Comparison of ENCODE assay signal across 9 cellular contexts in genomic region chr12:76028649-76029277, GRCh38. TPM values are rescaled to one million over a fixed set of nuclear protein-coding genes. Genes with fewer than 3 reads are reported as not detected.
DNase-seq lines count a peak whose midpoint lies in the region; ATAC-seq, FAIRE-seq and TF ChIP-seq lines count a peak whose summit lies in the region.
"Had no signal": no experiment of that assay in that cellular context is flagged by ENCODE, and none has a peak within 500 bp of the region (broad histone marks: within the 10 kb centered on the region; RNA-seq: fewer than 3 reads in every experiment).

No MANE protein-coding gene starts in this region.

- TF ChIP-seq POLR2A in Peyer's patch (IDR thresholded peaks at IDR 0.05): no peak

- peaks cover 43% of the 10 kb centered on the region for H3K4me1 Mint-ChIP-seq in CD4-positive, alpha-beta T cell (ENCODE audit: low read depth)
- H3K4me1 Mint-ChIP-seq in endodermal cell (peaks cover 26% of the 10 kb centered on the region), neural crest cell (peaks cover 56% of the 10 kb centered on the region)

- peak overlapping the region; percentile 74 for H3K4me3 Mint-ChIP-seq in CD4-positive, alpha-beta T cell
- H3K4me3 Mint-ChIP-seq in endodermal cell: peak overlapping the region; percentile 94
- peak overlapping the region; percentile 96 for H3K4me3 Mint-ChIP-seq in neural crest cell

- no peaks in the 10 kb centered on the region for H3K27me3 ChIP-seq in CD4-positive, alpha-beta T cell (ENCODE audit: control insufficient read depth, insufficient read depth, low read length)
- H3K27me3 ChIP-seq in Panc1 (ENCODE audit: control insufficient read depth, insufficient read depth, low read length) (no peaks in the 10 kb centered on the region), endodermal cell (ENCODE audit: control insufficient read depth, insufficient read depth, low read length, poor library complexity, severe bottlenecking) (no peaks in the 10 kb centered on the region), Peyer's patch (no peaks in the 10 kb centered on the region)

- BruUV-seq in Panc1 (replicated peaks; lab: Mats Ljungman, UMichigan): TSS peak; percentile 63

- no peaks in the 10 kb centered on the region for H3K9me3 Mint-ChIP-seq in CD4-positive, alpha-beta T cell
- H3K9me3 Mint-ChIP-seq in endodermal cell (no peaks in the 10 kb centered on the region), neural crest cell (no peaks in the 10 kb centered on the region)

- H3K4me3 ChIP-seq in Panc1 (ENCODE audit: low read depth in 2 of 2, low read length in 2 of 2): peak overlapping the region; percentile 79 to 93
- peak overlapping the region; percentile 90 for H3K4me3 ChIP-seq in endodermal cell (ENCODE audit: low read length)
- peak overlapping the region in 2 of 4 donors; percentile 17 to 77 for H3K4me3 ChIP-seq in Peyer's patch

- in situ Hi-C loops in Panc1 (cut with HindIII; ENCODE audit: low pct_unique_long_range_greater_than_20kb, low sequenced_read_pairs): no loop called here

- no peaks in the 10 kb centered on the region for H3K9me3 ChIP-seq in CD4-positive, alpha-beta T cell (ENCODE audit: control insufficient read depth, low read length)
- H3K9me3 ChIP-seq in Panc1 (ENCODE audit: control insufficient read depth, insufficient read depth, low read depth, low read length) (no peaks in the 10 kb centered on the region), endodermal cell (ENCODE audit: control insufficient read depth, low read length) (no peaks in the 10 kb centered on the region), Peyer's patch (no peaks in the 10 kb centered on the region)

- peaks cover 37% of the 10 kb centered on the region for H3K4me1 ChIP-seq in Panc1 (ENCODE audit: control insufficient read depth, insufficient read depth, low read length)
- H3K4me1 ChIP-seq in endodermal cell (ENCODE audit: control insufficient read depth, insufficient read depth, low read length): peaks cover 4% of the 10 kb centered on the region
- peaks cover 0 to 7% (median 4%) of the 10 kb centered on the region in 4 donors for H3K4me1 ChIP-seq in Peyer's patch

- DNase-seq in CD4-positive, alpha-beta T cell: no peak
- DNase-seq in Panc1 (ENCODE audit: low read depth, low spot score): no peak
- no peak for DNase-seq in endodermal cell
- no peak for DNase-seq in neural crest cell (ENCODE audit: low read depth, low spot score)
- DNase-seq in frontal cortex (ENCODE audit: low spot score in 2 of 2): no peak
- no peak for DNase-seq in sciatic nerve (ENCODE audit: low spot score)
- DNase-seq in AG20443 (ENCODE audit: low spot score): no peak
- no peak for DNase-seq in Peyer's patch
- DNase-seq: NCI-H1436 treated with DMSO at 0.1 percent for 48 hours had no signal

- CTCF ChIA-PET in CD4-positive, alpha-beta T cell (lab: Charles Lee): interaction anchor here (1.3 kb wide), 1 partner anchor 8 kb away, joined by 4 read pairs; no protein-coding TSS in a partner anchor
- CTCF ChIA-PET in Panc1 (lab: Charles Lee): no interaction called here

- peaks cover 26% of the 10 kb centered on the region for H3K36me3 ChIP-seq in Panc1 (ENCODE audit: control insufficient read depth, insufficient read depth, low read length)
- no peaks in the 10 kb centered on the region for H3K36me3 ChIP-seq in endodermal cell (ENCODE audit: control insufficient read depth, insufficient read depth, low read length)
- H3K36me3 ChIP-seq in Peyer's patch: no peaks in the 10 kb centered on the region

- no peak for FAIRE-seq in frontal cortex (lab: Jason Lieb, UNC)

- ATAC-seq in CD4-positive, alpha-beta T cell (ENCODE audit: poor library complexity): no peak
- ATAC-seq in Panc1 (no peak), sciatic nerve (no peak)

- POLR2A ChIA-PET in CD4-positive, alpha-beta T cell (lab: Charles Lee): interaction anchor here (4.2 kb wide), 1 partner anchor 8 kb away, joined by 72 read pairs; no protein-coding TSS in a partner anchor
- POLR2A ChIA-PET in Panc1 (lab: Charles Lee): interaction anchor here (0.7 kb wide), 1 partner anchor 47 kb away, joined by 3 read pairs; no protein-coding TSS in a partner anchor

- intact Hi-C loops in CD4-positive, alpha-beta T cell (cut with DNase I, micrococcal nuclease): no loop called here
- intact Hi-C loops in Panc1 (cut with micrococcal nuclease; ENCODE audit: unreplicated experiment): loop anchor here (5.0 to 10.0 kb wide), 3 partner anchors 114 to 516 kb away; partner anchors contain the start of gene KRR1
- intact Hi-C loops in sciatic nerve (cut with DNase I): no loop called here

- H3K27ac Mint-ChIP-seq in CD4-positive, alpha-beta T cell: peak overlapping the region; percentile 87
- no peak overlapping the region for H3K27ac Mint-ChIP-seq in endodermal cell
- H3K27ac Mint-ChIP-seq in neural crest cell (ENCODE audit: unreplicated experiment): peak overlapping the region; percentile 70

- peak overlapping the region; percentile 54 for H3K9ac ChIP-seq in endodermal cell (ENCODE audit: extremely low read depth, low read length, poor library complexity, severe bottlenecking)

- TF ChIP-seq CTCF in CD4-positive, alpha-beta T cell (IDR thresholded peaks at IDR 0.05): no peak
- TF ChIP-seq CTCF in Panc1 (IDR thresholded peaks at IDR 0.05) (no peak), endodermal cell (conservative IDR thresholded peaks at IDR 0.05) (no peak), neural crest cell (conservative IDR thresholded peaks at IDR 0.05) (no peak), Peyer's patch (IDR thresholded peaks at IDR 0.05) (no peak)

- no peaks in the 10 kb centered on the region for H3K36me3 Mint-ChIP-seq in CD4-positive, alpha-beta T cell (ENCODE audit: low read depth)
- H3K36me3 Mint-ChIP-seq in endodermal cell (ENCODE audit: low read depth) (peaks cover 11% of the 10 kb centered on the region), neural crest cell (ENCODE audit: low read depth) (peaks cover 7% of the 10 kb centered on the region)

- no peak overlapping the region for H3K27ac ChIP-seq in CD4-positive, alpha-beta T cell (ENCODE audit: low read depth, low read length)
- H3K27ac ChIP-seq in Panc1 (ENCODE audit: low read length): peak overlapping the region; percentile 100
- no peak overlapping the region for H3K27ac ChIP-seq in endodermal cell (ENCODE audit: low read depth, low read length)
- peak overlapping the region in 2 of 4 donors; percentile 53 to 97 for H3K27ac ChIP-seq in Peyer's patch

- H3K27me3 Mint-ChIP-seq in CD4-positive, alpha-beta T cell: no peaks in the 10 kb centered on the region
- H3K27me3 Mint-ChIP-seq in endodermal cell (ENCODE audit: insufficient read depth): no peaks in the 10 kb centered on the region
- H3K27me3 Mint-ChIP-seq in neural crest cell (ENCODE audit: low read depth): peaks cover 8% of the 10 kb centered on the region

- WGBS in endodermal cell (ENCODE audit: insufficient coverage in 1 of 2, insufficient read length in 1 of 2), 2 experiments: 69 to 77% methylated on average over 2 of the region's 2 CpGs

RNA-seq across cellular contexts. Expression of gene PHLDA1, which starts 2.8 kb away (rescaled TPM):
- 1 to 10 TPM; 6.5 TPM for total RNA-seq in CD4-positive, alpha-beta T cell
- 159 TPM for total RNA-seq in Panc1 (2021; ENCODE audit: unreplicated experiment)
- polyA plus RNA-seq in Panc1 (2012; ENCODE audit: insufficient read length): 124 TPM
- 10 to 100 TPM in 1 of 2 donors, 1 to 10 TPM in 1; 3.7 to 16.2 TPM for total RNA-seq in endodermal cell
- polyA plus RNA-seq in endodermal cell (2013, experiment 1 of 2): 14.9 TPM
- 13.4 TPM for polyA plus RNA-seq in endodermal cell (2013, experiment 2 of 2)
- 29.3 and 30.9 TPM in 2 replicates for total RNA-seq in neural crest cell
- total RNA-seq in frontal cortex: 20.0 TPM
- 34.2 TPM for total RNA-seq in sciatic nerve
- total RNA-seq in Peyer's patch: 10 to 100 TPM in 1 of 4 donors, 1 to 10 TPM in 3; 4.6 to 25.6 (median 6.0) TPM

RNA-seq across cellular contexts. Expression of gene NAP1L1, which starts 55.7 kb away (rescaled TPM):
- 100 to 1,000 TPM; 646 to 654 TPM for total RNA-seq in CD4-positive, alpha-beta T cell
- total RNA-seq in Panc1 (2021; ENCODE audit: unreplicated experiment): 620 TPM
- polyA plus RNA-seq in Panc1 (2012; ENCODE audit: insufficient read length): 300 TPM
- total RNA-seq in endodermal cell: 100 to 1,000 TPM; 711 to 829 TPM
- 1,267 TPM for polyA plus RNA-seq in endodermal cell (2013, experiment 1 of 2)
- 1,250 TPM for polyA plus RNA-seq in endodermal cell (2013, experiment 2 of 2)
- 1,116 and 1,117 TPM in 2 replicates for total RNA-seq in neural crest cell
- 144 TPM for total RNA-seq in frontal cortex
- total RNA-seq in sciatic nerve: 425 TPM
- 100 to 1,000 TPM in 1 of 4 donors, 10 to 100 TPM in 3; 49.6 to 334 (median 79.7) TPM for total RNA-seq in Peyer's patch
